1 cellular context compared by ENCODE assay signal in genomic region chr11:86955674-86956522, GRCh38.
TF ChIP-seq lines count a peak whose summit lies in the region.

No MANE protein-coding gene starts in this region.

TF ChIP-seq in HepG2, 621 proteins besides CTCF, POLR2A, EP300 and RAD21 (continued from another document):
- no peak for TF ChIP-seq LBX2 (CRISPR knock-in tag; IDR thresholded peaks at IDR 0.05; ENCODE audit: borderline replicate concordance)
- no peak; the same call in 1 of the 2 replicates for TF ChIP-seq HIVEP1 (CRISPR knock-in tag; IDR thresholded peaks at IDR 0.05)
- TF ChIP-seq DNMT1 (CRISPR knock-in tag; IDR thresholded peaks at IDR 0.05), result no peak
- no peak for TF ChIP-seq ZNF816 (CRISPR knock-in tag; IDR thresholded peaks at IDR 0.05; ENCODE audit: borderline replicate concordance)
- peak; percentile 55; the same call in 1 of the 2 replicates for TF ChIP-seq KDM5A (IDR thresholded peaks at IDR 0.05; ENCODE audit: borderline replicate concordance, low read length)
- no peak for TF ChIP-seq STAT5B (CRISPR knock-in tag; IDR thresholded peaks at IDR 0.05)
- TF ChIP-seq ZSCAN12 (CRISPR knock-in tag; IDR thresholded peaks at IDR 0.05), result no peak
- TF ChIP-seq XRCC5 (optimal IDR thresholded peaks at IDR 0.05; ENCODE audit: low read length), result no peak
- peak in 1 of 2 experiments; percentile 80; a peak in 1 of 4 replicates for TF ChIP-seq KLF16 (CRISPR knock-in tag; IDR thresholded peaks at IDR 0.05)
- TF ChIP-seq TBL1XR1 (IDR thresholded peaks at IDR 0.05; ENCODE audit: borderline replicate concordance, low read length, partially characterized antibody), result no peak
- no peak for TF ChIP-seq ZNF720 (CRISPR knock-in tag; IDR thresholded peaks at IDR 0.05)
TF ChIP-seq in HepG2: peak in this region for 239.
